ENCODE assay signal across 1 cellular context in the genomic region with DNA sequence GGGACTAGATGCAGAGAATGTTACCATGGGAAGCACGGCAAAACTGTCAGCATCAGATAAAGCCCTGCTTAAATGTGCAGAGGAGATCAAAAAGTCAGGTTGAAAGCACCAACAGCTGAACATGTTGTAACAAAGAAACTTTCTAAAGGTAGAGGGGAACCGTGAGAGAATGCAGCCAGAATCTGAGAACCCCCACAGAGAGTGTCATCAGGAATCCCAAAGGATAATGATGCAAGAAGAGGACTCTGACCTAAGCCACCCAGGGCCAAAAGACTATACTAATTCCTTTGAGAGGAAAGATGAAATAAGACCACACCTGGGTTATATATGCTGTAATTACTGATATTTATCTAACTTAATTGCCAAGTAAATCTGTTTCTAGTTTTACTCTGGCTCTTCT.
TF ChIP-seq lines count a peak whose summit lies in the region.

No MANE protein-coding gene starts in this region.

TF ChIP-seq in SK-N-SH, 30 proteins besides CTCF, POLR2A, EP300 and RAD21 (continued from another document):
- 0 out of 2 replicates have a peak, but pooled peaks have one; percentile 17 for TF ChIP-seq RXRA (IDR thresholded peaks at IDR 0.05; ENCODE audit: borderline replicate concordance, low read depth)
- TF ChIP-seq TEAD4 (IDR thresholded peaks at IDR 0.05; ENCODE audit: borderline replicate concordance, insufficient read depth): peak; percentile 36; the same call in 1 of the 2 replicates
